In genomic region chr7:1569016-1569415, GRCh38 we compare ENCODE assay signal across 8 cellular contexts. TPM values are rescaled to one million over a fixed set of nuclear protein-coding genes. Genes with fewer than 3 reads are reported as not detected.
A peak's percentile ranks its signal among the peaks of the same experiment; 100 is the strongest.
DNase-seq lines count a peak whose midpoint lies in the region; ATAC-seq and TF ChIP-seq lines count a peak whose summit lies in the region.

No MANE protein-coding gene starts in this region.

- no peaks in the 10 kb centered on the region for H4K20me1 ChIP-seq in Loucy (ENCODE audit: insufficient read depth, low read length, poor library complexity, severe bottlenecking)

- no peaks in the 10 kb centered on the region for H3K9me3 Mint-ChIP-seq in CD8-positive, alpha-beta T cell
- no peaks in the 10 kb centered on the region for H3K9me3 Mint-ChIP-seq in activated naive CD8-positive, alpha-beta T cell treated with anti-CD3 and anti-CD28 coated beads, Interleukin-2, amount 50 U/mL, for 24 hours

- H3K4me1 ChIP-seq in CD8-positive, alpha-beta T cell (ENCODE audit: insufficient read depth, low read length) = peaks cover 16% of the 10 kb centered on the region
- H3K4me1 ChIP-seq in Loucy (ENCODE audit: insufficient read depth, low read length, poor library complexity, severe bottlenecking) (peaks cover 8% of the 10 kb centered on the region), left lung (peaks cover 13 to 28% of the 10 kb centered on the region in 2 donors), tibial artery (peaks cover 0 to 33% (median 22%) of the 10 kb centered on the region in 4 donors)

- ATAC-seq in CD8-positive, alpha-beta T cell = no peak
- ATAC-seq in activated naive CD8-positive, alpha-beta T cell treated with anti-CD3 and anti-CD28 coated beads, Interleukin-2, amount 50 U/mL, for 24 hours = no peak
- ATAC-seq in left lung (no peak), GM19324 (IDR thresholded peaks at IDR 0.05; ENCODE audit: low FRiP score, unreplicated experiment) (no peak)

- H3K4me2 ChIP-seq in Loucy (ENCODE audit: low read depth, low read length, poor library complexity, severe bottlenecking) = peak overlapping the region; percentile 72

- POLR2A ChIA-PET in CD8-positive, alpha-beta T cell (lab: Charles Lee) = no interaction called here

- peaks cover 19% of the 10 kb centered on the region for H3K36me3 Mint-ChIP-seq in CD8-positive, alpha-beta T cell
- peaks cover 34% of the 10 kb centered on the region for H3K36me3 Mint-ChIP-seq in activated naive CD8-positive, alpha-beta T cell treated with anti-CD3 and anti-CD28 coated beads, Interleukin-2, amount 50 U/mL, for 24 hours (ENCODE audit: low read depth)

- CTCF ChIA-PET in CD8-positive, alpha-beta T cell (lab: Charles Lee) = no interaction called here

- 0 out of 2 replicates have a peak, but pooled peaks cover 3% of the 10 kb centered on the region for H3F3A ChIP-seq in Loucy (ENCODE audit: low read depth)

- H3K36me3 ChIP-seq in CD8-positive, alpha-beta T cell (ENCODE audit: insufficient read depth, low read length) = peaks cover 5% of the 10 kb centered on the region
- H3K36me3 ChIP-seq in Loucy (ENCODE audit: insufficient read depth, low read length) = no peaks in the 10 kb centered on the region
- H3K36me3 ChIP-seq in left lung = peaks cover 0 to 33% of the 10 kb centered on the region in 2 donors
- H3K36me3 ChIP-seq in tibial artery = peaks cover 7 to 31% (median 16%) of the 10 kb centered on the region in 3 donors

- no peaks in the 10 kb centered on the region for H3K9me2 ChIP-seq in Loucy (replicated peaks; ENCODE audit: low read depth, low read length)

- peak overlapping the region; percentile 90 for H3K9ac ChIP-seq in Loucy (ENCODE audit: low read depth, low read length, poor library complexity, severe bottlenecking)

- no peaks in the 10 kb centered on the region for H3K27me3 Mint-ChIP-seq in CD8-positive, alpha-beta T cell (ENCODE audit: low read depth)
- H3K27me3 Mint-ChIP-seq in activated naive CD8-positive, alpha-beta T cell treated with anti-CD3 and anti-CD28 coated beads, Interleukin-2, amount 50 U/mL, for 24 hours = no peaks in the 10 kb centered on the region

- no peak overlapping the region for H3K27ac ChIP-seq in CD8-positive, alpha-beta T cell (ENCODE audit: low read depth, low read length)
- H3K27ac ChIP-seq in left lung (peak overlapping the region in 1 of 2 donors; percentile 96), tibial artery (peak overlapping the region in 1 of 2 donors; percentile 94)

- peak overlapping the region; percentile 64 for H3K4me3 ChIP-seq in CD8-positive, alpha-beta T cell (ENCODE audit: low read depth, low read length)
- H3K4me3 ChIP-seq in Loucy (ENCODE audit: low read length, poor library complexity, severe bottlenecking) = peak overlapping the region; percentile 89
- H3K4me3 ChIP-seq in left lung = peak overlapping the region; percentile 90 to 97
- H3K4me3 ChIP-seq in tibial artery = peak overlapping the region; percentile 79 to 88

- intact Hi-C loops in CD8-positive, alpha-beta T cell (cut with DNase I, micrococcal nuclease) = loop anchor here in 1 of 2 experiments (1.0 kb wide), 1 partner anchor 38 kb away; no protein-coding TSS in a partner anchor
- intact Hi-C loops in left lung (cut with DNase I) = no loop called here
- intact Hi-C loops in tibial artery (cut with DNase I; ENCODE audit: low total_unique reads) = loop anchor here (2.0 kb wide), 1 partner anchor 64 kb away; the partner anchor contains the start of gene INTS1

- H3K27me3 ChIP-seq in CD8-positive, alpha-beta T cell (ENCODE audit: insufficient read depth, low read length) = no peaks in the 10 kb centered on the region
- H3K27me3 ChIP-seq in Loucy (ENCODE audit: insufficient read depth, low read length, poor library complexity, severe bottlenecking) = no peaks in the 10 kb centered on the region
- H3K27me3 ChIP-seq in left lung = no peaks in the 10 kb centered on the region
- no peaks in the 10 kb centered on the region for H3K27me3 ChIP-seq in tibial artery

- H2AFZ ChIP-seq in Loucy (ENCODE audit: low read length) = no peak overlapping the region

- peaks cover 40% of the 10 kb centered on the region for H3K79me2 ChIP-seq in Loucy (ENCODE audit: insufficient read depth, low read length)

- H3K4me3 Mint-ChIP-seq in CD8-positive, alpha-beta T cell = peak overlapping the region; percentile 78
- H3K4me3 Mint-ChIP-seq in activated naive CD8-positive, alpha-beta T cell treated with anti-CD3 and anti-CD28 coated beads, Interleukin-2, amount 50 U/mL, for 24 hours = peak overlapping the region; percentile 90

- peaks cover 29% of the 10 kb centered on the region for H3K4me1 Mint-ChIP-seq in CD8-positive, alpha-beta T cell (ENCODE audit: low read depth)
- peaks cover 42% of the 10 kb centered on the region for H3K4me1 Mint-ChIP-seq in activated naive CD8-positive, alpha-beta T cell treated with anti-CD3 and anti-CD28 coated beads, Interleukin-2, amount 50 U/mL, for 24 hours

- TF ChIP-seq CTCF in CD8-positive, alpha-beta T cell (IDR thresholded peaks at IDR 0.05) = no peak
- TF ChIP-seq CTCF in Loucy (conservative IDR thresholded peaks at IDR 0.05; ENCODE audit: low read length) (no peak), left lung (IDR thresholded peaks at IDR 0.05) (no peak), tibial artery (IDR thresholded peaks at IDR 0.05) (no peak)

- no peaks in the 10 kb centered on the region for H3K9me3 ChIP-seq in CD8-positive, alpha-beta T cell (ENCODE audit: low read length)
- no peaks in the 10 kb centered on the region for H3K9me3 ChIP-seq in Loucy (ENCODE audit: insufficient read depth, low read depth, low read length)
- no peaks in the 10 kb centered on the region for H3K9me3 ChIP-seq in left lung
- H3K9me3 ChIP-seq in tibial artery = no peaks in the 10 kb centered on the region

- peak overlapping the region; percentile 91 for H3K27ac Mint-ChIP-seq in CD8-positive, alpha-beta T cell
- peak overlapping the region; percentile 90 for H3K27ac Mint-ChIP-seq in activated naive CD8-positive, alpha-beta T cell treated with anti-CD3 and anti-CD28 coated beads, Interleukin-2, amount 50 U/mL, for 24 hours

- DNase-seq in CD8-positive, alpha-beta T cell = peak in 3 of 7 experiments; percentile 15 to 51 (median 40)
- peak; percentile 55 for DNase-seq in activated naive CD8-positive, alpha-beta T cell treated with anti-CD3 and anti-CD28 coated beads, Interleukin-2, amount 50 U/mL, for 24 hours
- peak in 1 of 2 donors; percentile 54 for DNase-seq in left lung
- DNase-seq in tibial artery = no peak
- DNase-seq in NCI-H1694 treated with DMSO at 0.1 percent for 48 hours (lab: John Stamatoyannopoulos, UW) = no peak
- DNase-seq in OCI-M1 (lab: John Stamatoyannopoulos, UW) = no peak

RNA-seq across cellular contexts. Expression of gene PSMG3, which starts 0.8 kb away (rescaled TPM):
- 10 to 100 TPM; 20.9 to 21.0 TPM for total RNA-seq in CD8-positive, alpha-beta T cell
- 10 to 100 TPM; 22.4 to 25.3 TPM for total RNA-seq in left lung

RNA-seq across cellular contexts. Expression of gene TMEM184A, which starts 13.0 kb away (rescaled TPM):
- total RNA-seq in CD8-positive, alpha-beta T cell = not detected
- 1 to 10 TPM; 7.9 to 9.7 TPM for total RNA-seq in left lung

RNA-seq across cellular contexts. Expression of gene MAFK, which starts 38.5 kb away (rescaled TPM):
- total RNA-seq in CD8-positive, alpha-beta T cell = 10 to 100 TPM; 48.7 to 49.8 TPM
- 10 to 100 TPM; 36.8 to 49.7 TPM for total RNA-seq in left lung

Comparison
In these comparisons a context has a peak if more than half of its experiments do, and no peak if none do; other contexts are left out.
1. RNA of gene TMEM184A, which starts 13.0 kb away (total RNA-seq): 7.9 to 9.7 TPM in left lung; not detected in CD8-positive, alpha-beta T cell; every median in the first group is over 4 times any median in the second.
2. Peak in every context shown above with its lines, with median percentiles within 50 percentile points of each other: H3K4me3 ChIP-seq.